Comparison of ENCODE assay signal across 15 cellular contexts in the genomic region with DNA sequence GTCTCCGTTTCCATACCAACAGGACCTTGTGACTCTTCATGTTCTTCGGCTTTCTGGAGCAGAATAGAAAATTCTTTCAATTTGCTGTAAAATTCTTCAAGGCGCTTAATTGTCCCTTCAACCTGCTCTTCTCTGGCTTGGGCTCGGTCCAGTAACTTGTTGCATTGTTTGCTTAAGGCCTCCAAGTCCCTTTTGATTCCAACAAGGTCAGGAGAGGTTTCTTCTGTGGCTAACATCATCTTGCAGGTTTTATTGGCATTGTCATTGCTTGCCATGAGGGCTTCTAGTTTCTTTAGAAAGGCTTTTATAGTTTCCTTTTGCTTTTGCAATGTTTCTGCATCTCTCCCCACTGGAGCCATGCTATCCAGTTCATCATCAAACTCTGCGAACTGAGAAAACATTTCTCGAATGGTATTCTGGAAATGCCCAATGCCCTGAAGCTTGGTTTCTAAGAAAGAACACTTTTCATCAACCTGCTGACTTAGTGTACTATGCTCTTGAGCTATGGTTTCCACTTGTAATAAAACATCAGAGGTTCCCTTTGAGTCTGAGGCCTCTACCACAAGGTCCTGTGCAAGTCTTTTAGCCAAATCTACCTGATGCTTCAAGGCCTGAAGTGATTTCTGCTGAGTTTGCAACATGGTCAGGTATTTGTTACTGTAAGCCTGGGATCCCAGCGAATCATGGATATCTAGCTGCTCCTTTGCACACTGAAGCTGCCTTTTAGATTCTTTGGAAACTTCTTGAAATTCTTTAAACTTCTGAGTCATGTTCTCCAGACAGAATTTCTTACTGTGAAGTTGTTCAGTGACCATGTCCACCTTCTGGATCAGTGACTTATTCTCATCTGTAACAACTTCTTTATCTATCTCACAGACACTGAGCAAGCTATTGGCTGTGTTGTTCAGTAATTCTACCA.
DNase-seq lines count a peak whose midpoint lies in the region; ATAC-seq and TF ChIP-seq lines count a peak whose summit lies in the region.
"Had no signal": no experiment of that assay in that cellular context is flagged by ENCODE, and none has a peak within 500 bp of the region (broad histone marks: within the 10 kb centered on the region; RNA-seq: fewer than 3 reads in every experiment).

No MANE protein-coding gene starts in this region.

- no peaks in the 10 kb centered on the region for H3K79me2 ChIP-seq in Karpas-422 (ENCODE audit: low read length)

- H3K27me3 ChIP-seq in Karpas-422 (ENCODE audit: low read length) (no peaks in the 10 kb centered on the region), muscle layer of colon (ENCODE audit: control insufficient read depth in 1 of 2, insufficient read depth in 2 of 2, low read length in 2 of 2) (no peaks in the 10 kb centered on the region)
- H3K27me3 ChIP-seq: Peyer's patch had no signal

- no peaks in the 10 kb centered on the region for H3K9me3 ChIP-seq in Karpas-422 (ENCODE audit: low read length)
- H3K9me3 ChIP-seq in muscle layer of colon (ENCODE audit: low read length) = no peaks in the 10 kb centered on the region
- H3K9me3 ChIP-seq: Peyer's patch had no signal

- H2AFZ ChIP-seq in Karpas-422 (ENCODE audit: low read length) = peak overlapping the region; percentile 28
- H2AFZ ChIP-seq: GM23338 had no signal

- no peak overlapping the region for H3K9ac ChIP-seq in Karpas-422 (ENCODE audit: low read length)
- no peak overlapping the region for H3K9ac ChIP-seq in muscle layer of colon (ENCODE audit: low read length)

- peaks cover 5% of the 10 kb centered on the region for H3K4me1 Mint-ChIP-seq in nephron progenitor cell
- H3K4me1 Mint-ChIP-seq in activated CD8-positive, alpha-beta T cell treated with anti-CD3 and anti-CD28 coated beads, Interleukin-2, amount 10 ng/mL, durations not matched to agents 7 days and 5 days (ENCODE audit: low read depth) = no peaks in the 10 kb centered on the region

- H4K20me1 ChIP-seq in Karpas-422 (ENCODE audit: insufficient read depth, low read depth, low read length) = no peaks in the 10 kb centered on the region

- no peaks in the 10 kb centered on the region for H3K9me3 Mint-ChIP-seq in nephron progenitor cell
- H3K9me3 Mint-ChIP-seq in activated CD8-positive, alpha-beta T cell treated with anti-CD3 and anti-CD28 coated beads, Interleukin-2, amount 10 ng/mL, durations not matched to agents 7 days and 5 days (ENCODE audit: insufficient read depth) = no peaks in the 10 kb centered on the region
- H3K9me3 Mint-ChIP-seq: GM23338 had no signal

- TF ChIP-seq CTCF in nephron progenitor cell (IDR thresholded peaks at IDR 0.05) = no peak

- CTCF ChIA-PET in activated CD8-positive, alpha-beta T cell treated with anti-CD3 and anti-CD28 coated beads, Interleukin-2, amount 10 ng/mL, durations not matched to agents 7 days and 5 days (lab: Charles Lee) = interaction anchor here (0.6 to 1.7 kb wide), 2 partner anchors 42 to 446 kb away, joined by 3 to 5 read pairs; no protein-coding TSS in a partner anchor

- H3K4me2 ChIP-seq in Karpas-422 (ENCODE audit: low read depth, low read length, poor library complexity, severe bottlenecking) = no peak overlapping the region
- H3K4me2 ChIP-seq: GM23338 had no signal

- no peaks in the 10 kb centered on the region for H3K27me3 Mint-ChIP-seq in nephron progenitor cell (ENCODE audit: low read depth, poor library complexity)
- H3K27me3 Mint-ChIP-seq in activated CD8-positive, alpha-beta T cell treated with anti-CD3 and anti-CD28 coated beads, Interleukin-2, amount 10 ng/mL, durations not matched to agents 7 days and 5 days (ENCODE audit: low read depth) = peaks cover 5% of the 10 kb centered on the region

- DNase-seq in AG08395 (ENCODE audit: low spot score) (peak; percentile 47), Karpas-422 (no peak), dedifferentiated amniotic fluid mesenchymal stem cell (ENCODE audit: extremely low spot score) (peak; percentile 24), nephron progenitor cell (no peak)
- no peak for DNase-seq in activated CD8-positive, alpha-beta T cell treated with anti-CD3 and anti-CD28 coated beads, Interleukin-2, amount 10 ng/mL, durations not matched to agents 7 days and 5 days
- DNase-seq: activated naive CD4-positive, alpha-beta T cell; left cardiac atrium; NCI-H1105; NCI-H446; Peyer's patch; T-helper 9 cell had no signal

- H3K27ac ChIP-seq in Karpas-422 (ENCODE audit: low read length) (no peak overlapping the region), muscle layer of colon (ENCODE audit: low read depth, low read length) (peak overlapping the region; percentile 19)
- H3K27ac ChIP-seq: Peyer's patch had no signal

- POLR2A ChIA-PET in activated CD8-positive, alpha-beta T cell treated with anti-CD3 and anti-CD28 coated beads, Interleukin-2, amount 10 ng/mL, durations not matched to agents 7 days and 5 days (lab: Charles Lee) = no interaction called here

- no peak overlapping the region for H3K27ac Mint-ChIP-seq in nephron progenitor cell
- H3K27ac Mint-ChIP-seq in activated CD8-positive, alpha-beta T cell treated with anti-CD3 and anti-CD28 coated beads, Interleukin-2, amount 10 ng/mL, durations not matched to agents 7 days and 5 days = no peak overlapping the region
- H3K27ac Mint-ChIP-seq: GM23338 had no signal

- H3K36me3 Mint-ChIP-seq in nephron progenitor cell (ENCODE audit: low read depth) = peaks cover 10% of the 10 kb centered on the region
- H3K36me3 Mint-ChIP-seq in activated CD8-positive, alpha-beta T cell treated with anti-CD3 and anti-CD28 coated beads, Interleukin-2, amount 10 ng/mL, durations not matched to agents 7 days and 5 days (ENCODE audit: low read depth) = no peaks in the 10 kb centered on the region

- H3K4me3 ChIP-seq in Karpas-422 (ENCODE audit: low read length) (no peak overlapping the region), muscle layer of colon (ENCODE audit: low read depth in 1 of 2, low read length in 2 of 2) (no peak overlapping the region)
- H3K4me3 ChIP-seq: GM23338, Peyer's patch had no signal

- H3K4me3 Mint-ChIP-seq in nephron progenitor cell = no peak overlapping the region
- no peak overlapping the region for H3K4me3 Mint-ChIP-seq in activated CD8-positive, alpha-beta T cell treated with anti-CD3 and anti-CD28 coated beads, Interleukin-2, amount 10 ng/mL, durations not matched to agents 7 days and 5 days
- H3K4me3 Mint-ChIP-seq: GM23338 had no signal

- peaks cover 35% of the 10 kb centered on the region for H3K4me1 ChIP-seq in Karpas-422 (ENCODE audit: low read length)
- peaks cover 69% of the 10 kb centered on the region for H3K4me1 ChIP-seq in muscle layer of colon (ENCODE audit: insufficient read depth, low read length)

- H3K36me3 ChIP-seq in Karpas-422 (ENCODE audit: insufficient read depth, low read length) (no peaks in the 10 kb centered on the region), muscle layer of colon (ENCODE audit: insufficient read depth, low read length) (peaks cover 11% of the 10 kb centered on the region)

- ATAC-seq in GM19035 (IDR thresholded peaks at IDR 0.05; ENCODE audit: unreplicated experiment) (no peak), GM18909 (IDR thresholded peaks at IDR 0.05; ENCODE audit: poor library complexity, unreplicated experiment) (no peak)
- ATAC-seq in activated CD8-positive, alpha-beta T cell treated with anti-CD3 and anti-CD28 coated beads, Interleukin-2, amount 10 ng/mL, durations not matched to agents 7 days and 5 days = no peak
- ATAC-seq: GM23338, left cardiac atrium had no signal

- H3K9me2 ChIP-seq in Karpas-422 (replicated peaks; ENCODE audit: insufficient read depth, low read length) = no peaks in the 10 kb centered on the region

Comparison
In these comparisons a context has a peak if more than half of its experiments do, and no peak if none do; other contexts are left out.
1. DNase-seq: peak in AG08395 (single experiment) and dedifferentiated amniotic fluid mesenchymal stem cell (single experiment); none in Karpas-422 (single experiment), nephron progenitor cell (single experiment) and activated CD8-positive, alpha-beta T cell treated with anti-CD3 and anti-CD28 coated beads, Interleukin-2, amount 10 ng/mL, durations not matched to agents 7 days and 5 days (single experiment).